In the genomic region with DNA sequence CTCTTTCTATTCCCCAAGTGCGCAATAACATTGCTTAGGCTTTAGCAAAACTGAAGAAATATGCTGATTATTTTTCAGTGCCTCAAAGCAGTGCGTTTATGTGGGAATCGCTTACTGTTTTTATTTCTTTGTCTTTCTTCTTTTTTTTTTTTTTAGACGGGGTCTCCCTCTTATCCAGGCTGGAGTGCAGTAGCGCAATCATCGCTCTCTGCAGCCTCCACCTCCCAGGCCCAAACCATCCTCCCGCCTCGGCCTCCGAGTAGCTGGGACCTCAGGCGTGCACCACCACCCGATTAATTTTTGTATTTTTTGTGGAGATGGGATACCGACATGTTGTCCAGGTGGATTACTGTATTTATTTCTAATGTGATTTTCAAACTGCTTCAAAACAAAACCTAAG, we compare ENCODE assay signal across 8 cellular contexts. TPM values are rescaled to one million over a fixed set of nuclear protein-coding genes. Genes with fewer than 3 reads are reported as not detected.
DNase-seq lines count a peak whose midpoint lies in the region; ATAC-seq and TF ChIP-seq lines count a peak whose summit lies in the region.

No MANE protein-coding gene starts in this region.

- H3K9ac ChIP-seq in iPS-18a (ENCODE audit: low read length) = no peak overlapping the region

- H3K27me3 ChIP-seq in iPS-18a (ENCODE audit: control insufficient read depth, insufficient read depth, low read length) = no peaks in the 10 kb centered on the region

- no peak overlapping the region for H3K27ac ChIP-seq in iPS-18a (ENCODE audit: low read length)

- peaks cover 17% of the 10 kb centered on the region for H3K36me3 ChIP-seq in iPS-18a (ENCODE audit: control insufficient read depth, low read depth, low read length)

- H3K4me1 Mint-ChIP-seq in activated CD4-positive, alpha-beta T cell treated with anti-CD3 and anti-CD28 coated beads for 36 hours = peaks cover 10% of the 10 kb centered on the region
- H3K4me1 Mint-ChIP-seq in activated CD8-positive, alpha-beta T cell treated with anti-CD3 and anti-CD28 coated beads for 36 hours (ENCODE audit: low read depth) = peaks cover 11% of the 10 kb centered on the region
- peaks cover 4 to 11% of the 10 kb centered on the region in 2 donors for H3K4me1 Mint-ChIP-seq in stimulated activated naive B cell treated with anti-CD40 and anti-IgM and Interleukin-4, amounts not matched to agents 10 μg/mL and 1 μg/mL and 100 μg/mL, for 72 hours

- no peaks in the 10 kb centered on the region for H3K27me3 Mint-ChIP-seq in activated CD4-positive, alpha-beta T cell treated with anti-CD3 and anti-CD28 coated beads for 36 hours
- H3K27me3 Mint-ChIP-seq in activated CD8-positive, alpha-beta T cell treated with anti-CD3 and anti-CD28 coated beads for 36 hours = no peaks in the 10 kb centered on the region
- no peaks in the 10 kb centered on the region for H3K27me3 Mint-ChIP-seq in stimulated activated naive B cell treated with anti-CD40 and anti-IgM and Interleukin-4, amounts not matched to agents 10 μg/mL and 1 μg/mL and 100 μg/mL, for 72 hours

- no peak for ATAC-seq in activated CD4-positive, alpha-beta T cell treated with anti-CD3 and anti-CD28 coated beads for 36 hours
- no peak for ATAC-seq in activated CD8-positive, alpha-beta T cell treated with anti-CD3 and anti-CD28 coated beads for 36 hours
- no peak for ATAC-seq in stimulated activated naive B cell treated with anti-CD40 and anti-IgM and Interleukin-4, amounts not matched to agents 10 μg/mL and 1 μg/mL and 100 μg/mL, for 72 hours (replicated peaks)

- no peak for TF ChIP-seq CTCF in activated CD8-positive, alpha-beta T cell treated with anti-CD3 and anti-CD28 coated beads for 36 hours (IDR thresholded peaks at IDR 0.05)

- intact Hi-C loops in activated CD4-positive, alpha-beta T cell treated with anti-CD3 and anti-CD28 coated beads for 36 hours (cut with DNase I, micrococcal nuclease) = loop anchor here (2.0 to 10.0 kb wide), 3 partner anchors 60 to 760 kb away; a partner anchor contains a TSS
- intact Hi-C loops in activated CD8-positive, alpha-beta T cell treated with anti-CD3 and anti-CD28 coated beads for 36 hours (cut with micrococcal nuclease) = no loop called here

- H3K36me3 Mint-ChIP-seq in activated CD4-positive, alpha-beta T cell treated with anti-CD3 and anti-CD28 coated beads for 36 hours (ENCODE audit: low read depth) = peaks cover 6% of the 10 kb centered on the region
- H3K36me3 Mint-ChIP-seq in activated CD8-positive, alpha-beta T cell treated with anti-CD3 and anti-CD28 coated beads for 36 hours (ENCODE audit: low read depth) = peaks cover 10% of the 10 kb centered on the region
- H3K36me3 Mint-ChIP-seq in stimulated activated naive B cell treated with anti-CD40 and anti-IgM and Interleukin-4, amounts not matched to agents 10 μg/mL and 1 μg/mL and 100 μg/mL, for 72 hours = peaks cover 8 to 12% of the 10 kb centered on the region in 2 donors

- H3K4me3 ChIP-seq in iPS-18a (ENCODE audit: low read length) = peak overlapping the region; percentile 82

- H3K27ac Mint-ChIP-seq in activated CD4-positive, alpha-beta T cell treated with anti-CD3 and anti-CD28 coated beads for 36 hours = no peak overlapping the region
- H3K27ac Mint-ChIP-seq in activated CD8-positive, alpha-beta T cell treated with anti-CD3 and anti-CD28 coated beads for 36 hours = no peak overlapping the region
- no peak overlapping the region for H3K27ac Mint-ChIP-seq in stimulated activated naive B cell treated with anti-CD40 and anti-IgM and Interleukin-4, amounts not matched to agents 10 μg/mL and 1 μg/mL and 100 μg/mL, for 72 hours

- H3K4me3 Mint-ChIP-seq in activated CD4-positive, alpha-beta T cell treated with anti-CD3 and anti-CD28 coated beads for 36 hours = peak overlapping the region; percentile 70
- peak overlapping the region; percentile 72 for H3K4me3 Mint-ChIP-seq in activated CD8-positive, alpha-beta T cell treated with anti-CD3 and anti-CD28 coated beads for 36 hours
- H3K4me3 Mint-ChIP-seq in stimulated activated naive B cell treated with anti-CD40 and anti-IgM and Interleukin-4, amounts not matched to agents 10 μg/mL and 1 μg/mL and 100 μg/mL, for 72 hours = peak overlapping the region; percentile 77 to 81

- no peaks in the 10 kb centered on the region for H3K9me3 Mint-ChIP-seq in activated CD4-positive, alpha-beta T cell treated with anti-CD3 and anti-CD28 coated beads for 36 hours (ENCODE audit: low read depth)
- H3K9me3 Mint-ChIP-seq in activated CD8-positive, alpha-beta T cell treated with anti-CD3 and anti-CD28 coated beads for 36 hours = no peaks in the 10 kb centered on the region
- H3K9me3 Mint-ChIP-seq in stimulated activated naive B cell treated with anti-CD40 and anti-IgM and Interleukin-4, amounts not matched to agents 10 μg/mL and 1 μg/mL and 100 μg/mL, for 72 hours = no peaks in the 10 kb centered on the region

- no peaks in the 10 kb centered on the region for H3K9me3 ChIP-seq in iPS-18a (ENCODE audit: control insufficient read depth, low read depth, low read length)

- CTCF ChIA-PET in activated CD4-positive, alpha-beta T cell treated with anti-CD3 and anti-CD28 coated beads for 36 hours (lab: Charles Lee) = interaction anchor here (0.8 to 1.3 kb wide), 3 partner anchors 11 to 26 kb away, joined by 3 to 5 read pairs (median 3); no protein-coding TSS in a partner anchor
- CTCF ChIA-PET in activated CD8-positive, alpha-beta T cell treated with anti-CD3 and anti-CD28 coated beads for 36 hours (lab: Charles Lee) = interaction anchor here (3.0 kb wide), 1 partner anchor 26 kb away, joined by 11 read pairs; no protein-coding TSS in a partner anchor

- H3K4me1 ChIP-seq in iPS-18a (ENCODE audit: control insufficient read depth, low read depth, low read length) = no peaks in the 10 kb centered on the region

- DNase-seq in activated CD4-positive, alpha-beta T cell treated with anti-CD3 and anti-CD28 coated beads for 36 hours = no peak
- no peak for DNase-seq in activated CD4-positive, alpha-beta T cell treated with anti-CD3 and anti-CD28 coated beads, Interleukin-2, amount 50 U/mL, for 4 hours
- no peak for DNase-seq in activated CD8-positive, alpha-beta T cell treated with anti-CD3 and anti-CD28 coated beads for 36 hours
- DNase-seq in stimulated activated naive B cell treated with anti-CD40 and anti-IgM and Interleukin-4, amounts not matched to agents 10 μg/mL and 1 μg/mL and 100 μg/mL, for 72 hours = no peak
- DNase-seq in NCI-H1930 (lab: John Stamatoyannopoulos, UW) (no peak), Kasumi-1 (lab: John Stamatoyannopoulos, UW) (no peak)
- no peak for DNase-seq in activated CD8-positive, alpha-beta memory T cell treated with anti-CD3 and anti-CD28 coated beads for 24 hours

- POLR2A ChIA-PET in activated CD4-positive, alpha-beta T cell treated with anti-CD3 and anti-CD28 coated beads for 36 hours (lab: Charles Lee) = interaction anchor here (1.0 kb wide), 1 partner anchor 26 kb away, joined by 3 read pairs; no protein-coding TSS in a partner anchor
- POLR2A ChIA-PET in activated CD8-positive, alpha-beta T cell treated with anti-CD3 and anti-CD28 coated beads for 36 hours (lab: Charles Lee) = interaction anchor here (0.9 to 3.2 kb wide), 6 partner anchors 10 to 35 kb away, joined by 4 to 14 read pairs (median 4); a partner anchor contains a TSS

RNA-seq across cellular contexts. Expression of a gene that starts 1.2 kb away (rescaled TPM):
- 10 to 100 TPM; 20.5 to 21.9 TPM for total RNA-seq in activated CD4-positive, alpha-beta T cell treated with anti-CD3 and anti-CD28 coated beads for 36 hours
- total RNA-seq in activated CD8-positive, alpha-beta T cell treated with anti-CD3 and anti-CD28 coated beads for 36 hours = 10 to 100 TPM; 16.9 to 18.6 TPM

RNA-seq across cellular contexts. Expression of a gene that starts 24.5 kb away (rescaled TPM):
- 100 to 1,000 TPM; 132 to 150 TPM for total RNA-seq in activated CD4-positive, alpha-beta T cell treated with anti-CD3 and anti-CD28 coated beads for 36 hours
- 100 to 1,000 TPM; 127 to 131 TPM for total RNA-seq in activated CD8-positive, alpha-beta T cell treated with anti-CD3 and anti-CD28 coated beads for 36 hours
